Comparison of ENCODE assay signal across 1 cellular context in genomic region chr20:24948939-24949679, GRCh38.
TF ChIP-seq lines count a peak whose summit lies in the region.

CST7 (plus strand) TSS chr20:24949269; CDS start chr20:24949506, 237 bp downstream.

TF ChIP-seq in K562, 482 proteins besides CTCF, POLR2A, EP300 and RAD21 (continued from another document):
- TF ChIP-seq VEZF1 (CRISPR knock-in tag; IDR thresholded peaks at IDR 0.05) (peak; percentile 41; the same call in 1 of the 2 replicates), CEBPG (CRISPR knock-in tag; IDR thresholded peaks at IDR 0.05) (no peak), CEBPG (tag; conservative IDR thresholded peaks at IDR 0.05 in 1 of 2, IDR thresholded peaks at IDR 0.05 in 1 of 2) (peak; percentile 50 to 72; a peak in 3 of 4 replicates), ZNF431 (CRISPR knock-in tag; IDR thresholded peaks at IDR 0.05) (no peak), HES1 (IDR thresholded peaks at IDR 0.05; ENCODE audit: low read depth) (no peak), BRF2 (IDR thresholded peaks at IDR 0.05; ENCODE audit: borderline replicate concordance, insufficient read depth, insufficient read length) (no peak), NR2F6 (CRISPR knock-in tag; IDR thresholded peaks at IDR 0.05) (no peak), NCOA4 (IDR thresholded peaks at IDR 0.05; ENCODE audit: partially characterized antibody) (no peak), PATZ1 (CRISPR knock-in tag; IDR thresholded peaks at IDR 0.05; ENCODE audit: borderline replicate concordance) (no peak), RERE (CRISPR knock-in tag; IDR thresholded peaks at IDR 0.05; ENCODE audit: borderline replicate concordance) (no peak), ID3 (CRISPR knock-in tag; IDR thresholded peaks at IDR 0.05) (no peak), ID3 (tag; IDR thresholded peaks at IDR 0.05) (no peak)
TF ChIP-seq in K562: peak in this region for 3.
